In genomic region chr11:46617451-46618314, GRCh38 we compare ENCODE assay signal across 1 cellular context.
TF ChIP-seq lines count a peak whose summit lies in the region.

Gene ATG13 (plus strand): TSS chr11:46617553. CDS start chr11:46644292, 26,739 bp downstream.

TF ChIP-seq in GM12878, 131 proteins besides CTCF, POLR2A, EP300 and RAD21 (continued from another document):
- no peak for TF ChIP-seq SKIL (IDR thresholded peaks at IDR 0.05; ENCODE audit: low read depth, poor library complexity, severe bottlenecking)
- no peak for TF ChIP-seq NRF1 (conservative IDR thresholded peaks at IDR 0.05; ENCODE audit: low read depth, low read length)
- no peak for TF ChIP-seq TBL1XR1 (IDR thresholded peaks at IDR 0.05; ENCODE audit: low read depth, low read length)
- no peak for TF ChIP-seq BCL3 (IDR thresholded peaks at IDR 0.05; ENCODE audit: borderline replicate concordance, insufficient read depth, low read depth, low read length, poor library complexity, severe bottlenecking)
- peak; percentile 30; the same call in 1 of the 2 replicates for TF ChIP-seq SIN3A (IDR thresholded peaks at IDR 0.05; ENCODE audit: low read depth, low read length)
- no peak for TF ChIP-seq EZH2 (IDR thresholded peaks at IDR 0.05; ENCODE audit: borderline replicate concordance, control insufficient read depth, low read depth, low read length)
- TF ChIP-seq ZNF687 (IDR thresholded peaks at IDR 0.05), result no peak
- no peak for TF ChIP-seq POLR2AphosphoS2 (IDR thresholded peaks at IDR 0.05; ENCODE audit: low read depth, low read length)
- TF ChIP-seq GATAD2B (conservative IDR thresholded peaks at IDR 0.05; ENCODE audit: low read depth), result peak; percentile 12; the same call in 1 of the 2 replicates
